Comparison of ENCODE assay signal across 18 cellular contexts in genomic region chr2:140597836-140598235, GRCh38.
"Had no signal": no experiment of that assay in that cellular context is flagged by ENCODE, and none has a peak within 500 bp of the region (broad histone marks: within the 10 kb centered on the region; RNA-seq: fewer than 3 reads in every experiment).

No MANE protein-coding gene starts in this region.

- H3K27me3 Mint-ChIP-seq: activated naive CD4-positive, alpha-beta T cell treated with anti-CD3 and anti-CD28 coated beads, Interleukin-2, amount 50 U/mL, for 24 hours had no signal

- ATAC-seq: activated CD8-positive, alpha-beta T cell treated with anti-CD3 and anti-CD28 coated beads, Interleukin-2, amount 10 ng/mL, durations not matched to agents 7 days and 5 days; body of pancreas; heart right ventricle; natural killer cell had no signal

- H3K4me1 Mint-ChIP-seq: activated naive CD4-positive, alpha-beta T cell treated with anti-CD3 and anti-CD28 coated beads, Interleukin-2, amount 50 U/mL, for 24 hours; natural killer cell had no signal

- H3K27ac ChIP-seq: body of pancreas, cardiac muscle cell, heart right ventricle, left ventricle myocardium inferior, ovary, prostate gland, thoracic aorta had no signal

- H3K4me3 Mint-ChIP-seq: activated CD8-positive, alpha-beta T cell treated with anti-CD3 and anti-CD28 coated beads, Interleukin-2, amount 10 ng/mL, durations not matched to agents 7 days and 5 days; activated naive CD4-positive, alpha-beta T cell treated with anti-CD3 and anti-CD28 coated beads, Interleukin-2, amount 50 U/mL, for 24 hours; activated T-helper 1 cell treated with anti-CD3 and anti-CD28 coated beads, Interleukin-12 subunit alpha, Interleukin-12 subunit beta, Interleukin-2, Interleukin-4 antibody, amounts not matched to agents 30 ng/mL and 10 ng/mL and 1 ng/mL, durations not matched to agents 14 hours and 24 hours and 36 hours; natural killer cell had no signal

- H3K27me3 ChIP-seq: body of pancreas, cardiac muscle cell, heart right ventricle, ovary had no signal

- H3K4me3 ChIP-seq: body of pancreas, cardiac muscle cell, heart right ventricle, left ventricle myocardium inferior, ovary, prostate gland, thoracic aorta had no signal

- H3K4me1 ChIP-seq: body of pancreas, heart right ventricle, left ventricle myocardium inferior, prostate gland had no signal

- H3K36me3 Mint-ChIP-seq: activated naive CD4-positive, alpha-beta T cell treated with anti-CD3 and anti-CD28 coated beads, Interleukin-2, amount 50 U/mL, for 24 hours; natural killer cell had no signal

- H3K9me3 ChIP-seq: body of pancreas, heart right ventricle, left ventricle myocardium inferior, ovary, prostate gland, thoracic aorta had no signal

- DNase-seq: activated CD4-positive, alpha-beta T cell treated with anti-CD3 and anti-CD28 coated beads, Interleukin-2, amount 50 U/mL, for 1 hour; activated CD4-positive, CD25-positive, alpha-beta regulatory T cell treated with anti-CD3 and anti-CD28 coated beads, Interleukin-2, amount 50 U/mL, for 72 hours; activated CD8-positive, alpha-beta T cell treated with anti-CD3 and anti-CD28 coated beads, Interleukin-2, amount 10 ng/mL, durations not matched to agents 7 days and 5 days; activated gamma-delta T cell treated with Interleukin-2 at 50 U/mL for 16 hours; anterior cingulate cortex; body of pancreas; heart right ventricle; left ventricle myocardium inferior; midbrain; natural killer cell; ovary; stimulated activated CD4-positive, alpha-beta T cell treated with anti-CD3 and anti-CD28 coated beads, Interleukin-2, amount 100 ng/mL, for 48 hours; stimulated activated naive CD4-positive, alpha-beta T cell treated with Interleukin-2 at 50 U/mL for 16 hours had no signal

- H3K27ac Mint-ChIP-seq: activated CD8-positive, alpha-beta T cell treated with anti-CD3 and anti-CD28 coated beads, Interleukin-2, amount 10 ng/mL, durations not matched to agents 7 days and 5 days; activated naive CD4-positive, alpha-beta T cell treated with anti-CD3 and anti-CD28 coated beads, Interleukin-2, amount 50 U/mL, for 24 hours; activated T-helper 1 cell treated with anti-CD3 and anti-CD28 coated beads, Interleukin-12 subunit alpha, Interleukin-12 subunit beta, Interleukin-2, Interleukin-4 antibody, amounts not matched to agents 30 ng/mL and 10 ng/mL and 1 ng/mL, durations not matched to agents 14 hours and 24 hours and 36 hours; natural killer cell had no signal

- H3K36me3 ChIP-seq: cardiac muscle cell, heart right ventricle, left ventricle myocardium inferior, ovary, prostate gland, thoracic aorta had no signal
